Comparison of ENCODE assay signal across 8 cellular contexts in the genomic region with DNA sequence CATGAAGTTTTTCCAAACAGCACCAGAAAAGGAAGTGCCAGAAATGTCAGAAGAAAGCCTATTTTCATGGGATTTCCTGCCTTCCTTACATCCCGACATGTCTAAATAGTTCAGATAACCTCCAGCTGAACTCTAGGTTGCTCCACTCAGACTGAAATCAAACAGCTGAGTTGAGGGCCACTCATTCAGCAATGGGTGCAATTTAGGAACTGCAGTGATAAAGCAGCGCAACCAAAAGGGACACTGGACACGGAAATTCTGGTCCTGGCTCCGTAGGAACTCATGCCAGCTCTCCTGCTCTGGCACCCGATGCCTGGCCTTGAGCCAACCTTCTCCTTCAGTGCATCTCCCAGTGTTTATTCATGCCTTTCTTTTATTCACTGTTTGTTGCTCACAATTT.
A peak's percentile ranks its signal among the peaks of the same experiment; 100 is the strongest.
DNase-seq lines count a peak whose midpoint lies in the region; ATAC-seq and TF ChIP-seq lines count a peak whose summit lies in the region.

No MANE protein-coding gene starts in this region.

- no peak overlapping the region for H3K27ac Mint-ChIP-seq in activated T-helper 1 cell treated with anti-CD3 and anti-CD28 coated beads, Interleukin-12 subunit alpha, Interleukin-12 subunit beta, Interleukin-2, Interleukin-4 antibody, amounts not matched to agents 30 ng/mL and 10 ng/mL and 1 ng/mL, durations not matched to agents 14 hours and 24 hours and 36 hours
- H3K27ac Mint-ChIP-seq in endothelial cell (ENCODE audit: unreplicated experiment), result no peak overlapping the region

- no peak overlapping the region for H2BK120ac ChIP-seq in trophoblast cell (ENCODE audit: insufficient read depth, low read length, poor library complexity)

- no peak overlapping the region for H2AFZ ChIP-seq in trophoblast cell (ENCODE audit: insufficient read depth, low read length, poor library complexity)

- H3K4me3 Mint-ChIP-seq in activated T-helper 1 cell treated with anti-CD3 and anti-CD28 coated beads, Interleukin-12 subunit alpha, Interleukin-12 subunit beta, Interleukin-2, Interleukin-4 antibody, amounts not matched to agents 30 ng/mL and 10 ng/mL and 1 ng/mL, durations not matched to agents 14 hours and 24 hours and 36 hours, result no peak overlapping the region
- no peak overlapping the region for H3K4me3 Mint-ChIP-seq in endothelial cell (ENCODE audit: unreplicated experiment)

- no CpG with 5 or more reads among the region's 5 CpGs for WGBS in trophoblast cell (ENCODE audit: extremely low coverage, insufficient coverage, insufficient read length)

- H4K91ac ChIP-seq in trophoblast cell (ENCODE audit: low read depth, low read length), result no peak overlapping the region

- H4K8ac ChIP-seq in trophoblast cell (ENCODE audit: low read depth, low read length), result no peak overlapping the region

- no peaks in the 10 kb centered on the region for H3K79me2 ChIP-seq in trophoblast cell (ENCODE audit: control insufficient read depth, insufficient read depth, low read length, poor library complexity)

- H3K9ac ChIP-seq in trophoblast cell (ENCODE audit: low read length), result no peak overlapping the region

- H3K14ac ChIP-seq in trophoblast cell (ENCODE audit: low read length), result no peak overlapping the region

- H4K12ac ChIP-seq in trophoblast cell (ENCODE audit: low read depth, low read length), result no peak overlapping the region

- no peaks in the 10 kb centered on the region for H3K4me1 ChIP-seq in trophoblast cell (ENCODE audit: control insufficient read depth in 1 of 2, insufficient read depth in 2 of 2, low read length in 2 of 2)

- H2BK5ac ChIP-seq in trophoblast cell (ENCODE audit: low read depth, low read length, poor library complexity), result no peak overlapping the region

- H3K36me3 ChIP-seq in trophoblast cell (ENCODE audit: control insufficient read depth in 1 of 2, insufficient read depth in 2 of 2, low read length in 2 of 2), result no peaks in the 10 kb centered on the region

- H3K4ac ChIP-seq in trophoblast cell (ENCODE audit: low read depth, low read length), result no peak overlapping the region

- H3K79me1 ChIP-seq in trophoblast cell (ENCODE audit: low read length), result no peaks in the 10 kb centered on the region

- H2AK5ac ChIP-seq in trophoblast cell (ENCODE audit: low read length), result no peak overlapping the region

- no peaks in the 10 kb centered on the region for H3K9me3 ChIP-seq in trophoblast cell (ENCODE audit: insufficient read depth, low read depth, low read length)

- no peak overlapping the region for H3K23ac ChIP-seq in trophoblast cell (ENCODE audit: low read length)

- no peaks in the 10 kb centered on the region for H3K9me3 Mint-ChIP-seq in activated T-helper 1 cell treated with anti-CD3 and anti-CD28 coated beads, Interleukin-12 subunit alpha, Interleukin-12 subunit beta, Interleukin-2, Interleukin-4 antibody, amounts not matched to agents 30 ng/mL and 10 ng/mL and 1 ng/mL, durations not matched to agents 14 hours and 24 hours and 36 hours
- no peaks in the 10 kb centered on the region for H3K9me3 Mint-ChIP-seq in endothelial cell (ENCODE audit: unreplicated experiment)

- intact Hi-C loops in activated T-helper 1 cell treated with anti-CD3 and anti-CD28 coated beads, Interleukin-12 subunit alpha, Interleukin-12 subunit beta, Interleukin-2, Interleukin-4 antibody, amounts not matched to agents 30 ng/mL and 10 ng/mL and 1 ng/mL, durations not matched to agents 14 hours and 24 hours and 36 hours (cut with micrococcal nuclease), result loop anchor here (5.0 kb wide), 1 partner anchor 164 kb away; no protein-coding TSS in a partner anchor

- H3K4me2 ChIP-seq in trophoblast cell (ENCODE audit: low read length), result peak overlapping the region; percentile 2

- no peak overlapping the region for H3K18ac ChIP-seq in trophoblast cell (ENCODE audit: low read length)

- H3K27ac ChIP-seq in trophoblast cell (ENCODE audit: low read depth, low read length), result no peak overlapping the region

- peaks cover 34% of the 10 kb centered on the region for H3K27me3 Mint-ChIP-seq in activated T-helper 1 cell treated with anti-CD3 and anti-CD28 coated beads, Interleukin-12 subunit alpha, Interleukin-12 subunit beta, Interleukin-2, Interleukin-4 antibody, amounts not matched to agents 30 ng/mL and 10 ng/mL and 1 ng/mL, durations not matched to agents 14 hours and 24 hours and 36 hours (ENCODE audit: insufficient read depth)
- H3K27me3 Mint-ChIP-seq in endothelial cell (ENCODE audit: unreplicated experiment), result peaks cover 2% of the 10 kb centered on the region

- peak overlapping the region; percentile 62 for H3K4me3 ChIP-seq in GM12865 (ENCODE audit: low read depth, low read length)
- H3K4me3 ChIP-seq in epithelial cell of esophagus (ENCODE audit: low read length), result peak overlapping the region; percentile 85
- no peak overlapping the region for H3K4me3 ChIP-seq in trophoblast cell (ENCODE audit: low read depth, low read length)

- peaks cover 12% of the 10 kb centered on the region for H3K4me1 Mint-ChIP-seq in activated T-helper 1 cell treated with anti-CD3 and anti-CD28 coated beads, Interleukin-12 subunit alpha, Interleukin-12 subunit beta, Interleukin-2, Interleukin-4 antibody, amounts not matched to agents 30 ng/mL and 10 ng/mL and 1 ng/mL, durations not matched to agents 14 hours and 24 hours and 36 hours (ENCODE audit: low read depth)
- peaks cover 36% of the 10 kb centered on the region for H3K4me1 Mint-ChIP-seq in endothelial cell (ENCODE audit: unreplicated experiment)

- DNase-seq in GM12865 (ENCODE audit: low read depth), result no peak
- peak; percentile 84 for DNase-seq in NCI-H69 (lab: John Stamatoyannopoulos, UW)
- peak; percentile 35 for DNase-seq in epithelial cell of esophagus (ENCODE audit: low read depth)
- no peak for DNase-seq in trophoblast cell
- DNase-seq in SW480 (ENCODE audit: low spot score), result no peak
- no peak for DNase-seq in activated T-helper 1 cell treated with anti-CD3 and anti-CD28 coated beads, Interleukin-12 subunit alpha, Interleukin-12 subunit beta, Interleukin-2, Interleukin-4 antibody, amounts not matched to agents 30 ng/mL and 10 ng/mL and 1 ng/mL, durations not matched to agents 14 hours and 24 hours and 36 hours (ENCODE audit: low spot score)
- no peak for DNase-seq in endothelial cell (ENCODE audit: low spot score)

- H3K27me3 ChIP-seq in trophoblast cell (ENCODE audit: insufficient read depth, low read length), result no peaks in the 10 kb centered on the region

- H3K36me3 Mint-ChIP-seq in activated T-helper 1 cell treated with anti-CD3 and anti-CD28 coated beads, Interleukin-12 subunit alpha, Interleukin-12 subunit beta, Interleukin-2, Interleukin-4 antibody, amounts not matched to agents 30 ng/mL and 10 ng/mL and 1 ng/mL, durations not matched to agents 14 hours and 24 hours and 36 hours (ENCODE audit: low read depth), result no peaks in the 10 kb centered on the region
- H3K36me3 Mint-ChIP-seq in endothelial cell (ENCODE audit: low read depth, unreplicated experiment), result no peaks in the 10 kb centered on the region

- no peak for TF ChIP-seq CTCF in GM12865 (IDR thresholded peaks at IDR 0.05; ENCODE audit: insufficient read depth, low read depth, low read length, missing control alignments)
- no peak for TF ChIP-seq CTCF in epithelial cell of esophagus (IDR thresholded peaks at IDR 0.05; ENCODE audit: insufficient read depth, low read depth, low read length, missing control alignments)
- TF ChIP-seq CTCF in endothelial cell (IDR thresholded peaks at IDR 0.05; ENCODE audit: unreplicated experiment), result no peak

- no peak overlapping the region for H2BK12ac ChIP-seq in trophoblast cell (ENCODE audit: low read length)

- no peak for ATAC-seq in GM21367 (IDR thresholded peaks at IDR 0.05; ENCODE audit: unreplicated experiment)

Comparison
In these comparisons a context has a peak if more than half of its experiments do, and no peak if none do; other contexts are left out.
1. DNase-seq: peak in NCI-H69 (single experiment) and epithelial cell of esophagus (single experiment); none in GM12865 (single experiment), trophoblast cell (0 of 2), SW480 (single experiment), activated T-helper 1 cell treated with anti-CD3 and anti-CD28 coated beads, Interleukin-12 subunit alpha, Interleukin-12 subunit beta, Interleukin-2, Interleukin-4 antibody, amounts not matched to agents 30 ng/mL and 10 ng/mL and 1 ng/mL, durations not matched to agents 14 hours and 24 hours and 36 hours (single experiment) and endothelial cell (single experiment).